In genomic region chr10:92552310-92552709, GRCh38 we compare ENCODE assay signal across 2 cellular contexts.
TF ChIP-seq lines count a peak whose summit lies in the region.

No MANE protein-coding gene starts in this region.

TF ChIP-seq in HepG2, 621 proteins besides CTCF, POLR2A, EP300 and RAD21:
- peak; percentile 74; the same call in 1 of the 2 replicates for TF ChIP-seq EHMT2 (IDR thresholded peaks at IDR 0.05; ENCODE audit: borderline replicate concordance, low read depth, low read length)
- TF ChIP-seq, protein P1, sequence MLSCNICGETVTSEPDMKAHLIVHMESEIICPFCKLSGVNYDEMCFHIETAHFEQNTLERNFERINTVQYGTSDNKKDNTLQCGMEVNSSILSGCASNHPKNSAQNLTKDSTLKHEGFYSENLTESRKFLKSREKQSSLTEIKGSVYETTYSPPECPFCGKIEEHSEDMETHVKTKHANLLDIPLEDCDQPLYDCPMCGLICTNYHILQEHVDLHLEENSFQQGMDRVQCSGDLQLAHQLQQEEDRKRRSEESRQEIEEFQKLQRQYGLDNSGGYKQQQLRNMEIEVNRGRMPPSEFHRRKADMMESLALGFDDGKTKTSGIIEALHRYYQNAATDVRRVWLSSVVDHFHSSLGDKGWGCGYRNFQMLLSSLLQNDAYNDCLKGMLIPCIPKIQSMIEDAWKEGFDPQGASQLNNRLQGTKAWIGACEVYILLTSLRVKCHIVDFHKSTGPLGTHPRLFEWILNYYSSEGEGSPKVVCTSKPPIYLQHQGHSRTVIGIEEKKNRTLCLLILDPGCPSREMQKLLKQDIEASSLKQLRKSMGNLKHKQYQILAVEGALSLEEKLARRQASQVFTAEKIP (CRISPR knock-in tag; IDR thresholded peaks at IDR 0.05; ENCODE audit: borderline replicate concordance) = no peak

TF ChIP-seq in endothelial cell of umbilical vein, 7 proteins besides CTCF, POLR2A, EP300 and RAD21:
- no peak for TF ChIP-seq FOS (IDR thresholded peaks at IDR 0.05; ENCODE audit: borderline replicate concordance, insufficient read depth, low read length)
- TF ChIP-seq MYC (IDR thresholded peaks at IDR 0.05; ENCODE audit: low read depth, low read length) = no peak
- TF ChIP-seq, protein P2, sequence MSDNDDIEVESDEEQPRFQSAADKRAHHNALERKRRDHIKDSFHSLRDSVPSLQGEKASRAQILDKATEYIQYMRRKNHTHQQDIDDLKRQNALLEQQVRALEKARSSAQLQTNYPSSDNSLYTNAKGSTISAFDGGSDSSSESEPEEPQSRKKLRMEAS (IDR thresholded peaks at IDR 0.05; ENCODE audit: insufficient read depth, insufficient read length) = no peak
- TF ChIP-seq GATA2 (IDR thresholded peaks at IDR 0.05; ENCODE audit: insufficient read depth, insufficient read length, low read depth, low read length) = no peak
- no peak for TF ChIP-seq EZH2 (IDR thresholded peaks at IDR 0.05; ENCODE audit: borderline replicate concordance, low read depth, low read length, severe bottlenecking)
- no peak for TF ChIP-seq JUN (IDR thresholded peaks at IDR 0.05; ENCODE audit: borderline replicate concordance, insufficient read depth, insufficient read length, low read depth)
- TF ChIP-seq POLR2AphosphoS5 (IDR thresholded peaks at IDR 0.05; ENCODE audit: insufficient read depth, low read depth, low read length) = no peak
TF ChIP-seq in endothelial cell of umbilical vein: peak in this region for 0.
